In the genomic region with DNA sequence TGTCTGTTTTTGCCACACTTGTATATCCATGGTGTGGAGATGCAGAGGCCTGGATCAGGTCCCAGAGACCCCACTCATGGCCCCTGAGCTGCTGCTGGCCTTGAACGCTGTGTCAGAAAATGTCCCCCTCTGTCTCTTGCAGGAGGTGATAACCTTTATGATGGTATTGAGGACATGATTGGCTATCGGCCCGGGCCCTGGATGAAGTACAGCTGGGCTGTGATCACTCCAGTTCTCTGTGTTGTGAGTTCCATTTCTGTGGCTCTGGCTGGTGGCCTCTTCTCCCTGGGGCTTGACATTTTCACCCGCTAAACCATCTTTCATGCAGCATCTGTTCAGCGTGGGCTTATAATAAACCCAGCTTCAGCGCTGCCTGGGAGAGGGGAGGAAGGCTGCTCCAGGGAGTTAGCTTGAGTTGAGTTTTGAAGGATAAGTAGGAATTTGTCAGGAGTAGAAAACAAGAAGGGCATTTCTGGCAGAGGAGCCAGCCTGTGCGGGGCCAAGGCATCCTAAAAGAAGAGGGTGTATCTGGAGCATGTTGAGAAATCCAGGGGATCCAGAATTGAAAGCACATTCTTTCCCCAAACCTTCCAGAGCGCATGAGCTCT, we compare ENCODE assay signal across 21 cellular contexts.
"Had no signal": no experiment of that assay in that cellular context is flagged by ENCODE, and none has a peak within 500 bp of the region (broad histone marks: within the 10 kb centered on the region; RNA-seq: fewer than 3 reads in every experiment).

No MANE protein-coding gene starts in this region.

- H3K4me3 Mint-ChIP-seq: activated naive CD8-positive, alpha-beta T cell treated with anti-CD3 and anti-CD28 coated beads, Interleukin-2, amount 10 ng/mL, durations not matched to agents 7 days and 5 days; memory B cell had no signal

- H3K36me3 ChIP-seq: cardiac muscle cell had no signal

- H3K9me3 Mint-ChIP-seq: activated naive CD8-positive, alpha-beta T cell treated with anti-CD3 and anti-CD28 coated beads, Interleukin-2, amount 10 ng/mL, durations not matched to agents 7 days and 5 days; activated T-helper 2 cell treated with anti-CD3 and anti-CD28 coated beads, Interferon-gamma antibody, Interleukin-2, Interleukin-4, amounts not matched to agents 10 μg/mL and 5 μg/mL and 100 μg/mL, durations not matched to agents 14 hours and 24 hours and 36 hours; memory B cell had no signal

- H3K4me1 Mint-ChIP-seq: activated naive CD8-positive, alpha-beta T cell treated with anti-CD3 and anti-CD28 coated beads, Interleukin-2, amount 10 ng/mL, durations not matched to agents 7 days and 5 days; memory B cell had no signal

- H3K9me3 ChIP-seq: heart left ventricle, left lung, sigmoid colon, thyroid gland, upper lobe of right lung had no signal

- H3K27me3 ChIP-seq: cardiac muscle cell, heart left ventricle, left lung, sigmoid colon, thyroid gland, upper lobe of right lung had no signal

- H3K4me1 ChIP-seq: left lung, upper lobe of right lung had no signal

- H3K27me3 Mint-ChIP-seq: activated naive CD8-positive, alpha-beta T cell treated with anti-CD3 and anti-CD28 coated beads, Interleukin-2, amount 10 ng/mL, durations not matched to agents 7 days and 5 days; memory B cell had no signal

- H3K4me3 ChIP-seq: cardiac muscle cell, heart left ventricle, left lung, sigmoid colon, thyroid gland, upper lobe of right lung had no signal

- DNase-seq: activated CD4-positive, alpha-beta T cell treated with anti-CD3 and anti-CD28 coated beads for 1 hour; activated CD4-positive, alpha-beta T cell treated with anti-CD3 and anti-CD28 coated beads, Interleukin-2, amount 50 U/mL, for 1 hour; activated naive CD4-positive, alpha-beta T cell; activated naive CD8-positive, alpha-beta T cell treated with anti-CD3 and anti-CD28 coated beads, Interleukin-2, amount 10 ng/mL, durations not matched to agents 7 days and 5 days; activated T-cell treated with anti-CD3 and anti-CD28 coated beads, Interleukin-2, amount 50 U/mL, for 1 hour; amniotic stem cell; islet precursor cell; left lung; occipital lobe; retina; sigmoid colon; stimulated activated CD4-positive, alpha-beta T cell treated with anti-CD3 and anti-CD28 coated beads, Interleukin-4, amount 100 ng/mL, for 24 hours; stimulated activated naive CD8-positive, alpha-beta T cell treated with anti-CD3 and anti-CD28 coated beads, Interleukin-15, Interleukin-2, amounts not matched to agents 100 U/mL and 50 U/mL, for 24 hours; substantia nigra; T-helper 1 cell; thyroid gland; upper lobe of right lung had no signal

- H3K27ac Mint-ChIP-seq: activated T-helper 2 cell treated with anti-CD3 and anti-CD28 coated beads, Interferon-gamma antibody, Interleukin-2, Interleukin-4, amounts not matched to agents 10 μg/mL and 5 μg/mL and 100 μg/mL, durations not matched to agents 14 hours and 24 hours and 36 hours had no signal

- H3K27ac ChIP-seq: cardiac muscle cell, left lung, sigmoid colon, thyroid gland, upper lobe of right lung had no signal

- ATAC-seq: heart left ventricle; left lung; stimulated activated naive CD8-positive, alpha-beta T cell treated with anti-CD3 and anti-CD28 coated beads, Interleukin-15, Interleukin-2, amounts not matched to agents 100 U/mL and 50 U/mL, for 24 hours; upper lobe of right lung had no signal
